8 cellular contexts compared by ENCODE assay signal in genomic region chr12:6200266-6201198, GRCh38. TPM values are rescaled to one million over a fixed set of nuclear protein-coding genes. Genes with fewer than 3 reads are reported as not detected.
A peak's percentile ranks its signal among the peaks of the same experiment; 100 is the strongest.
DNase-seq lines count a peak whose midpoint lies in the region; ATAC-seq and TF ChIP-seq lines count a peak whose summit lies in the region.

TSS of gene CD9 (plus strand) at chr12:6200400. CDS start at chr12:6200500, 100 bp downstream.

- H3K9ac ChIP-seq in endodermal cell (ENCODE audit: extremely low read depth, low read length, poor library complexity, severe bottlenecking): peak within 1 kb of the TSS; percentile 15

- no peak for TF ChIP-seq CTCF in C4-2B (conservative IDR thresholded peaks at IDR 0.05)
- no peak for TF ChIP-seq CTCF in endodermal cell (conservative IDR thresholded peaks at IDR 0.05)

- no peaks in the 10 kb centered on the region for H3K4me1 ChIP-seq in endodermal cell (ENCODE audit: control insufficient read depth, insufficient read depth, low read length)
- peaks cover 39% of the 10 kb centered on the region for H3K4me1 ChIP-seq in mesodermal cell (ENCODE audit: control insufficient read depth, insufficient read depth, low read length, poor library complexity, severe bottlenecking)

- 0 to 1% methylated on average over 40 to 79 of the region's 79 CpGs for WGBS in endodermal cell (ENCODE audit: insufficient coverage in 1 of 2, insufficient read length in 1 of 2), 2 experiments
- WGBS in mesodermal cell (ENCODE audit: insufficient coverage in 2 of 2), 2 experiments: 0 to 1% methylated on average over 70 to 72 of the region's 79 CpGs

- H3K27me3 Mint-ChIP-seq in activated CD4-positive, alpha-beta T cell treated with anti-CD3 and anti-CD28 coated beads, Interleukin-2, amount 10 ng/mL, durations not matched to agents 24 days and 14 days: peaks cover 39% of the 10 kb centered on the region
- H3K27me3 Mint-ChIP-seq in endodermal cell (ENCODE audit: insufficient read depth): peaks cover 18% of the 10 kb centered on the region
- peaks cover 21% of the 10 kb centered on the region for H3K27me3 Mint-ChIP-seq in stimulated activated memory B cell treated with anti-CD40 and anti-IgM and Interleukin-4, amounts not matched to agents 10 μg/mL and 1 μg/mL and 100 μg/mL, for 72 hours

- peaks cover 43% of the 10 kb centered on the region for H3K27me3 ChIP-seq in endodermal cell (ENCODE audit: control insufficient read depth, insufficient read depth, low read length, poor library complexity, severe bottlenecking)

- H3K36me3 Mint-ChIP-seq in activated CD4-positive, alpha-beta T cell treated with anti-CD3 and anti-CD28 coated beads, Interleukin-2, amount 10 ng/mL, durations not matched to agents 24 days and 14 days (ENCODE audit: low read depth): no peaks in the 10 kb centered on the region
- no peaks in the 10 kb centered on the region for H3K36me3 Mint-ChIP-seq in endodermal cell (ENCODE audit: low read depth)
- peaks cover 1% of the 10 kb centered on the region for H3K36me3 Mint-ChIP-seq in stimulated activated memory B cell treated with anti-CD40 and anti-IgM and Interleukin-4, amounts not matched to agents 10 μg/mL and 1 μg/mL and 100 μg/mL, for 72 hours

- H3K27ac ChIP-seq in C4-2B (peak within 1 kb of the TSS; percentile 98), endodermal cell (ENCODE audit: low read depth, low read length) (no peak within 1 kb of the TSS), mesodermal cell (ENCODE audit: low read depth, low read length, severe bottlenecking) (no peak within 1 kb of the TSS)

- H3K9me3 Mint-ChIP-seq in activated CD4-positive, alpha-beta T cell treated with anti-CD3 and anti-CD28 coated beads, Interleukin-2, amount 10 ng/mL, durations not matched to agents 24 days and 14 days: no peaks in the 10 kb centered on the region
- H3K9me3 Mint-ChIP-seq in endodermal cell: no peaks in the 10 kb centered on the region
- H3K9me3 Mint-ChIP-seq in stimulated activated memory B cell treated with anti-CD40 and anti-IgM and Interleukin-4, amounts not matched to agents 10 μg/mL and 1 μg/mL and 100 μg/mL, for 72 hours: no peaks in the 10 kb centered on the region

- H3K9me3 ChIP-seq in endodermal cell (ENCODE audit: control insufficient read depth, low read length): no peaks in the 10 kb centered on the region
- no peaks in the 10 kb centered on the region for H3K9me3 ChIP-seq in mesodermal cell (ENCODE audit: control insufficient read depth, low read length)

- peak; percentile 73 for ATAC-seq in stimulated activated memory B cell treated with anti-CD40 and anti-IgM and Interleukin-4, amounts not matched to agents 10 μg/mL and 1 μg/mL and 100 μg/mL, for 72 hours
- ATAC-seq in HG03095 (IDR thresholded peaks at IDR 0.05; ENCODE audit: unreplicated experiment): no peak

- H3K4me3 ChIP-seq in endodermal cell (ENCODE audit: low read length) (peak within 1 kb of the TSS; percentile 83), mesodermal cell (ENCODE audit: extremely low read depth, insufficient read depth, low read length, poor library complexity, severe bottlenecking) (peak within 1 kb of the TSS; percentile 65)

- DNase-seq in HuH-7 (ENCODE audit: low spot score): peak; percentile 63
- DNase-seq in activated CD4-positive, alpha-beta T cell treated with anti-CD3 and anti-CD28 coated beads, Interleukin-2, amount 10 ng/mL, durations not matched to agents 24 days and 14 days: peak; percentile 80
- DNase-seq in endodermal cell: peak; percentile 79
- DNase-seq in NOMO-1 treated with DMSO at 0.1 percent for 48 hours (lab: John Stamatoyannopoulos, UW; ENCODE audit: unreplicated experiment): no peak

- intact Hi-C loops in activated CD4-positive, alpha-beta T cell treated with anti-CD3 and anti-CD28 coated beads, Interleukin-2, amount 10 ng/mL, durations not matched to agents 24 days and 14 days (cut with micrococcal nuclease): no loop called here

- peaks cover 24% of the 10 kb centered on the region for H3K4me1 Mint-ChIP-seq in activated CD4-positive, alpha-beta T cell treated with anti-CD3 and anti-CD28 coated beads, Interleukin-2, amount 10 ng/mL, durations not matched to agents 24 days and 14 days
- peaks cover 47% of the 10 kb centered on the region for H3K4me1 Mint-ChIP-seq in endodermal cell
- peaks cover 50% of the 10 kb centered on the region for H3K4me1 Mint-ChIP-seq in stimulated activated memory B cell treated with anti-CD40 and anti-IgM and Interleukin-4, amounts not matched to agents 10 μg/mL and 1 μg/mL and 100 μg/mL, for 72 hours

- peak within 1 kb of the TSS; percentile 80 for H3K4me3 Mint-ChIP-seq in activated CD4-positive, alpha-beta T cell treated with anti-CD3 and anti-CD28 coated beads, Interleukin-2, amount 10 ng/mL, durations not matched to agents 24 days and 14 days
- peak within 1 kb of the TSS; percentile 67 for H3K4me3 Mint-ChIP-seq in endodermal cell
- peak within 1 kb of the TSS; percentile 77 for H3K4me3 Mint-ChIP-seq in stimulated activated memory B cell treated with anti-CD40 and anti-IgM and Interleukin-4, amounts not matched to agents 10 μg/mL and 1 μg/mL and 100 μg/mL, for 72 hours

- no peaks in the 10 kb centered on the region for H3K36me3 ChIP-seq in endodermal cell (ENCODE audit: control insufficient read depth, insufficient read depth, low read length)
- peaks cover 3% of the 10 kb centered on the region for H3K36me3 ChIP-seq in mesodermal cell (ENCODE audit: control insufficient read depth, insufficient read depth, low read length)

- H3K27ac Mint-ChIP-seq in activated CD4-positive, alpha-beta T cell treated with anti-CD3 and anti-CD28 coated beads, Interleukin-2, amount 10 ng/mL, durations not matched to agents 24 days and 14 days: peak within 1 kb of the TSS; percentile 61
- peak within 1 kb of the TSS; percentile 38 for H3K27ac Mint-ChIP-seq in endodermal cell
- H3K27ac Mint-ChIP-seq in stimulated activated memory B cell treated with anti-CD40 and anti-IgM and Interleukin-4, amounts not matched to agents 10 μg/mL and 1 μg/mL and 100 μg/mL, for 72 hours: peak within 1 kb of the TSS; percentile 1

RNA-seq across cellular contexts. Expression of gene CD9, which starts in this region (rescaled TPM):
- 35.6 and 40.5 TPM in 2 replicates for total RNA-seq in activated CD4-positive, alpha-beta T cell treated with anti-CD3 and anti-CD28 coated beads, Interleukin-2, amount 10 ng/mL, durations not matched to agents 24 days and 14 days
- total RNA-seq in endodermal cell: 10 to 100 TPM; 33.5 to 99.1 TPM
- 26.5 TPM for polyA plus RNA-seq in endodermal cell (2013, experiment 1 of 2)
- 22.0 TPM for polyA plus RNA-seq in endodermal cell (2013, experiment 2 of 2)
- polyA plus RNA-seq in mesodermal cell (2013, experiment 1 of 2): 83.6 TPM
- 66.9 TPM for polyA plus RNA-seq in mesodermal cell (2013, experiment 2 of 2)

Comparison
In these comparisons a context has a peak if more than half of its experiments do, and no peak if none do; other contexts are left out.
1. H3K27ac Mint-ChIP-seq: peak in every context shown above with its lines; median percentile 61 in activated CD4-positive, alpha-beta T cell treated with anti-CD3 and anti-CD28 coated beads, Interleukin-2, amount 10 ng/mL, durations not matched to agents 24 days and 14 days; 38 in endodermal cell; 1 in stimulated activated memory B cell treated with anti-CD40 and anti-IgM and Interleukin-4, amounts not matched to agents 10 μg/mL and 1 μg/mL and 100 μg/mL, for 72 hours.